ENCODE assay signal across 8 cellular contexts in the genomic region with DNA sequence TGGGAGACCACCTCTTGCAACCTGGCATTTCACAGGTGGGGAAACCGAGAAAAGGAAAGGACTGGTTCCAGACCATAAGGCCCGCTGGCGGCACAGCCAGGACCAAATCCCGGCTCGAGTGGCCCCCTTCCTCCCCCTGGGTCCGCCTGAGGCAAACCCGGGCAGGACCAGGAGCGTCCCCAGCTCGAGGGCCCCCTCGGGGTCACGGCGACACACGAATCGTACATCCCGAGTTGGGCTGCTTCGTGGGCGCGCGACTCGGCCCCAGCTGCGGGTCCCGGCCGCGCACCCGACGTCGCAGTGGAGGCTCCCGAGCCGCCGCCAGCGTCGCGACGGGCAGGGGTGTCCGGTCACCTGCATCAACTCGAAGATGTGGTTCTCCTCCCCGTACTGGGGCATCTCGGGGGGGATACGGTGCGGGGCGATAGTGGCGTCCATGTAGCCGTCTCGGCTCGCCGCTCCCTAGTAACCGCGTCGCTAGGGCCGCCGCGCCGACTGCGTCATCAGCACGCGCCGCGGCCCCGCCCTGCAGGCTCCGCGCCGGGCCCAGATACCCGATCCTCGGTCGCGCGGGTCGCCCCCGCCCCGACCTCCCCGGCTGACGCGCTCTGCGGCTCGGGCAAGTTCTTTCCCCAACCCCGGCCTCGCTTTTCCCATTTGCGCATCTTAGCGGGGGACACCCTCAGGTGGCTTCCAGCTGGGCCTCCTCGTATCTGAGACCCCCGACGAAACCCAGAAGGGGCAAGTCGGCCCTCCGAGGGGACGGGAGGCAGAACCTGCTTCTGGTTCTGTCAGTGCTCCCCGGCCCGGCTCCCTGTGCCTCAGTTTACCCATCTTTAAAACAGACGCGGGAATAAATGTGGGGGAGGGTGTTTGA. TPM values are rescaled to one million over a fixed set of nuclear protein-coding genes. Genes with fewer than 3 reads are reported as not detected.
DNase-seq lines count a peak whose midpoint lies in the region; ATAC-seq and TF ChIP-seq lines count a peak whose summit lies in the region.

A gene with protein sequence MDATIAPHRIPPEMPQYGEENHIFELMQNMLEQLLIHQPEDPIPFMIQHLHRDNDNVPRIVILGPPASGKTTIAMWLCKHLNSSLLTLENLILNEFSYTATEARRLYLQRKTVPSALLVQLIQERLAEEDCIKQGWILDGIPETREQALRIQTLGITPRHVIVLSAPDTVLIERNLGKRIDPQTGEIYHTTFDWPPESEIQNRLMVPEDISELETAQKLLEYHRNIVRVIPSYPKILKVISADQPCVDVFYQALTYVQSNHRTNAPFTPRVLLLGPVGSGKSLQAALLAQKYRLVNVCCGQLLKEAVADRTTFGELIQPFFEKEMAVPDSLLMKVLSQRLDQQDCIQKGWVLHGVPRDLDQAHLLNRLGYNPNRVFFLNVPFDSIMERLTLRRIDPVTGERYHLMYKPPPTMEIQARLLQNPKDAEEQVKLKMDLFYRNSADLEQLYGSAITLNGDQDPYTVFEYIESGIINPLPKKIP (minus strand): TSS at position 467 of the 877 bp plus-strand sequence. CDS start 29 bp downstream, at position 438.

- intact Hi-C loops in dendritic cell treated with granulocyte-macrophage colony-stimulating factor and Interleukin-4, amounts not matched to agents 40 ng/mL and 50 ng/mL, for 4 days (cut with micrococcal nuclease): no loop called here

- peak within 1 kb of the TSS; percentile 73 for H3K27ac Mint-ChIP-seq in HFFc6
- peak within 1 kb of the TSS; percentile 73 for H3K27ac Mint-ChIP-seq in dendritic cell treated with granulocyte-macrophage colony-stimulating factor and Interleukin-4, amounts not matched to agents 40 ng/mL and 50 ng/mL, for 4 days

- POLR2A ChIA-PET in GM10248 (lab: Yijun Ruan, JAX): no interaction called here

- peak within 1 kb of the TSS; percentile 82 for H3K4me3 Mint-ChIP-seq in HFFc6
- peak within 1 kb of the TSS; percentile 75 for H3K4me3 Mint-ChIP-seq in dendritic cell treated with granulocyte-macrophage colony-stimulating factor and Interleukin-4, amounts not matched to agents 40 ng/mL and 50 ng/mL, for 4 days

- peak; percentile 95 for DNase-seq in GM10248 (ENCODE audit: extremely low spot score)
- peak; percentile 42 for DNase-seq in HFFc6
- DNase-seq in NCI-H2196 (lab: John Stamatoyannopoulos, UW; ENCODE audit: unreplicated experiment): peak; percentile 79
- DNase-seq in activated CD4-positive, alpha-beta T cell treated with anti-CD3 and anti-CD28 coated beads, Interleukin-2, amount 50 U/mL, for 1 hour: peak; percentile 72
- peak; percentile 72 for DNase-seq in left lobe of liver (ENCODE audit: low spot score)
- peak; percentile 67 for DNase-seq in stimulated activated CD4-positive, alpha-beta T cell treated with anti-CD3 and anti-CD28 coated beads, Interleukin-1b, Interleukin-23, amount 100 ng/mL, for 48 hours

- H3K9me3 Mint-ChIP-seq in HFFc6: no peaks in the 10 kb centered on the region
- H3K9me3 Mint-ChIP-seq in dendritic cell treated with granulocyte-macrophage colony-stimulating factor and Interleukin-4, amounts not matched to agents 40 ng/mL and 50 ng/mL, for 4 days: no peaks in the 10 kb centered on the region

- CTCF ChIA-PET in GM10248 (lab: Yijun Ruan, JAX): interaction anchor here (1.2 to 2.8 kb wide), 5 partner anchors 13 to 25 kb away, joined by 3 to 25 read pairs (median 6); no protein-coding TSS in a partner anchor

- H3K27me3 Mint-ChIP-seq in HFFc6 (ENCODE audit: insufficient read depth): peaks cover 14% of the 10 kb centered on the region
- H3K27me3 Mint-ChIP-seq in dendritic cell treated with granulocyte-macrophage colony-stimulating factor and Interleukin-4, amounts not matched to agents 40 ng/mL and 50 ng/mL, for 4 days: peaks cover 23% of the 10 kb centered on the region

- no peaks in the 10 kb centered on the region for H3K36me3 Mint-ChIP-seq in HFFc6 (ENCODE audit: low read depth)
- H3K36me3 Mint-ChIP-seq in dendritic cell treated with granulocyte-macrophage colony-stimulating factor and Interleukin-4, amounts not matched to agents 40 ng/mL and 50 ng/mL, for 4 days (ENCODE audit: low read depth): no peaks in the 10 kb centered on the region

- H3K4me1 Mint-ChIP-seq in HFFc6 (ENCODE audit: low read depth): peaks cover 13% of the 10 kb centered on the region
- peaks cover 16% of the 10 kb centered on the region for H3K4me1 Mint-ChIP-seq in dendritic cell treated with granulocyte-macrophage colony-stimulating factor and Interleukin-4, amounts not matched to agents 40 ng/mL and 50 ng/mL, for 4 days (ENCODE audit: low read depth)

- TF ChIP-seq CTCF in GM10248 (IDR thresholded peaks at IDR 0.05; ENCODE audit: control extremely low read depth, extremely low read depth, low read depth, missing control alignments): no peak
- no peak for TF ChIP-seq CTCF in HFFc6 (IDR thresholded peaks at IDR 0.05)

- peak; percentile 92 for ATAC-seq in left lobe of liver
- ATAC-seq in HG03045 (IDR thresholded peaks at IDR 0.05; ENCODE audit: unreplicated experiment): no peak

RNA-seq across cellular contexts. Expression of the gene that starts here (rescaled TPM):
- under 1 TPM in 5 of 6 experiments, not detected in 1; 0.07 to 0.24 (median 0.12) TPM for total RNA-seq in HFFc6 (2021; fragmentation: NEBNext Ultra II Directional; extraction: Animal tissue kit (Norgen Biotek cat#: 25700))
- not detected for total RNA-seq in left lobe of liver

Comparison
In these comparisons a context has a peak if more than half of its experiments do, and no peak if none do; other contexts are left out.
1. Peak in DNase-seq in HFFc6; RNA of the gene not detected or under 1 TPM.
2. Peak in DNase-seq and ATAC-seq in left lobe of liver; RNA of the gene not detected or under 1 TPM.
3. DNase-seq: peak in every context shown above with its lines; median percentile 95 in GM10248; 79 in NCI-H2196; 72 in activated CD4-positive, alpha-beta T cell treated with anti-CD3 and anti-CD28 coated beads, Interleukin-2, amount 50 U/mL, for 1 hour; 72 in left lobe of liver; 67 in stimulated activated CD4-positive, alpha-beta T cell treated with anti-CD3 and anti-CD28 coated beads, Interleukin-1b, Interleukin-23, amount 100 ng/mL, for 48 hours; 42 in HFFc6.